Comparison of ENCODE assay signal across 1 cellular context in the genomic region with DNA sequence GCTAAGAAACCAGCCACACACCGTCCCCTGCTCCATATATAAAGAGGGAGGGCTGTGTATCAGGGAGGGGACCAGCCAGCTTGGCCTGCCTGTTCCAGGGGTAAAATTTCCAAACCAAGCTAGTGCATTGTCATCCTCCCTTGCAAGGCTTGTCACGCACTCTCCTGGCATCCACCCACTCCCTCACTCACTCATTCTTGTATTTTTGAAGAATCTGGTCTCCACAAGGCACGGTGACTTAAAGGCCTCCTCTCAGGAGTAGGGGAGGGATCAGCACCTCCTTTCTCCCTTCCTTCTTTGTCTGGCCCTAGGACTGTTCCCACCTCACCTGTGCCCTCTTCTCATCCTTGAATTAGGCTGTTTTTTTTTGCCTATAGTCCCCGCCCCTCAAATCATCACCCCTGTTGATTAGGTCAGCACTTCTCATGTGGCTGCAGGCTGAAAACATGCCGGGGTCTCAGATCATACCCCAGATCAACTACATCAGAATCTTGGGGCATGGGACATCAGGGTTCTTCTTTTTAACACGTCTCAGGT.
TF ChIP-seq lines count a peak whose summit lies in the region.

No MANE protein-coding gene starts in this region.

TF ChIP-seq in H1, 55 proteins besides CTCF, POLR2A, EP300 and RAD21:
- no peak for TF ChIP-seq JUND (IDR thresholded peaks at IDR 0.05; ENCODE audit: low read length)
- TF ChIP-seq, protein P1, sequence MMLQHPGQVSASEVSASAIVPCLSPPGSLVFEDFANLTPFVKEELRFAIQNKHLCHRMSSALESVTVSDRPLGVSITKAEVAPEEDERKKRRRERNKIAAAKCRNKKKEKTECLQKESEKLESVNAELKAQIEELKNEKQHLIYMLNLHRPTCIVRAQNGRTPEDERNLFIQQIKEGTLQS (IDR thresholded peaks at IDR 0.05; ENCODE audit: insufficient read depth, low read depth, low read length): no peak
- no peak for TF ChIP-seq TAF1 (IDR thresholded peaks at IDR 0.05; ENCODE audit: low read depth, low read length)
- TF ChIP-seq PHF8 (conservative IDR thresholded peaks at IDR 0.05; ENCODE audit: low read depth, low read length): no peak
- TF ChIP-seq SP4 (IDR thresholded peaks at IDR 0.05; ENCODE audit: low read length): no peak
- TF ChIP-seq ASH2L (IDR thresholded peaks at IDR 0.05; ENCODE audit: low read length): no peak
- no peak for TF ChIP-seq GTF2F1 (IDR thresholded peaks at IDR 0.05; ENCODE audit: borderline replicate concordance, low read depth, low read length)
- no peak for TF ChIP-seq SIRT6 (IDR thresholded peaks at IDR 0.05; ENCODE audit: low read length)
- no peak for TF ChIP-seq SUZ12 (IDR thresholded peaks at IDR 0.05; ENCODE audit: low read length)
- TF ChIP-seq, protein P2, sequence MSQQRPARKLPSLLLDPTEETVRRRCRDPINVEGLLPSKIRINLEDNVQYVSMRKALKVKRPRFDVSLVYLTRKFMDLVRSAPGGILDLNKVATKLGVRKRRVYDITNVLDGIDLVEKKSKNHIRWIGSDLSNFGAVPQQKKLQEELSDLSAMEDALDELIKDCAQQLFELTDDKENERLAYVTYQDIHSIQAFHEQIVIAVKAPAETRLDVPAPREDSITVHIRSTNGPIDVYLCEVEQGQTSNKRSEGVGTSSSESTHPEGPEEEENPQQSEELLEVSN (IDR thresholded peaks at IDR 0.05): no peak
- TF ChIP-seq FOSL1 (IDR thresholded peaks at IDR 0.05; ENCODE audit: insufficient read depth, low read depth, low read length): no peak
- no peak for TF ChIP-seq CBX5 (IDR thresholded peaks at IDR 0.05; ENCODE audit: low read depth, low read length)
- no peak for TF ChIP-seq NANOG (IDR thresholded peaks at IDR 0.05; ENCODE audit: insufficient read depth, low read depth, low read length, poor library complexity, severe bottlenecking)
